Comparison of ENCODE assay signal across 9 cellular contexts in the genomic region with DNA sequence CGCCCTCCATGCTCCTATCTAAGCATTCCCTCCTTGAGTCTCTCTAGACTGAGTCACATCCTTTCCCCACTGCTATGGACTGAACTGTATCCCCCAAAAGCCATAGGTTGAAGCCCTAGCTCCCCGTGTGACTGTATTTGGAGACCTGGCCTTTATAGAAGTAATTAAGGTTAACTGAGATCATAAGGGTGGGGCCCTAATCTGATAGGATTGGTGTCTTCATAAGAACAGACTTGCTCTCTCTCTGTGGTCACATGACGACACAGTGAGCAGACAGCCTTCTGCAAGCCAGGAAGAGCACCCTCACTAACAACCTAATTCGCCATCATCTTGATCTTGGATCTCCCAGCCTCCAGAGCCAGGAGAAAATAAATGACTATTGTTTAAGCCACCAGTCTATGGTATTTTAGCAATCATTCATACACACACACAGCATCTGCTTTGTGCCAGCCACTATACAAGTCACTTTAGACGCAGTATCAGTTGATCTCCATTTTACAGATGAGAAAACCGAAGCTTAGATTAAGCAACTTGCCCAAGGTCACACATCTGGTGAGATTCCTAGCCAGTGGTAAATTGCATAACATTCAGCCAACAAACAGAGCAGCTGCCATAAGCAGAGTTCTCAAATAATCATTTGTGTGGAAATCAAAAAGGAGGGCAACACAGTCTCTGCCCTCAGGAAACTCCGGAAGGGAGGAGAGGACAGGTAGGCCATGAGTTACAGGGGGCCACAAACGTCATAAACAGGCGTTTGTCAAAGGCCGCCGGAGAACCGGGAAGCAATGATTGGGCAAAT.
DNase-seq lines count a peak whose midpoint lies in the region; ATAC-seq, FAIRE-seq and TF ChIP-seq lines count a peak whose summit lies in the region.
"Had no signal": no experiment of that assay in that cellular context is flagged by ENCODE, and none has a peak within 500 bp of the region (broad histone marks: within the 10 kb centered on the region; RNA-seq: fewer than 3 reads in every experiment).

No MANE protein-coding gene starts in this region.

- no TSS peak for BruUV-seq in HepG2 (replicated peaks; lab: Mats Ljungman, UMichigan)

- no peak for TF ChIP-seq CTCF in AG10803 (conservative IDR thresholded peaks at IDR 0.05; ENCODE audit: low read length)
- no peak for TF ChIP-seq CTCF in HepG2 (CRISPR knock-in tag; IDR thresholded peaks at IDR 0.05)
- no peak for TF ChIP-seq CTCF in D721Med (IDR thresholded peaks at IDR 0.05; ENCODE audit: insufficient read depth, missing control alignments)
- no peak for TF ChIP-seq CTCF in ascending aorta (IDR thresholded peaks at IDR 0.05)

- no peak for TF ChIP-seq RAD21 in HepG2 (CRISPR knock-in tag; IDR thresholded peaks at IDR 0.05)

- FAIRE-seq in HepG2 (lab: Jason Lieb, UNC), result peak; percentile 90
- no peak for FAIRE-seq in D721Med (lab: Jason Lieb, UNC)
- FAIRE-seq in H54 (lab: Jason Lieb, UNC), result no peak

- H3K4me3 ChIP-seq in AG10803 (ENCODE audit: low read length), result no peak overlapping the region
- H3K4me3 ChIP-seq in HepG2 (replicated peaks in 1 of 3; ENCODE audit: insufficient read depth in 1 of 3, low read depth in 2 of 3, low read length in 3 of 3), result peak overlapping the region in 1 of 3 experiments; percentile 68; a peak in 1 of 6 replicates
- H3K4me3 ChIP-seq in ascending aorta, result no peak overlapping the region

- no peaks in the 10 kb centered on the region for H4K20me1 ChIP-seq in HepG2 (ENCODE audit: insufficient read depth, low read length)

- H3K27me3 ChIP-seq in HepG2 (ENCODE audit: control insufficient read depth in 1 of 2, insufficient read depth in 2 of 2, low read length in 2 of 2), result no peaks in the 10 kb centered on the region; a peak in 1 of 5 replicates
- no peaks in the 10 kb centered on the region for H3K27me3 ChIP-seq in ascending aorta

- peak; percentile 83 for DNase-seq in AG10803 (ENCODE audit: low read depth)
- DNase-seq in HuH-7 (ENCODE audit: low spot score), result peak; percentile 73
- peak; percentile 74 for DNase-seq in HepG2 (ENCODE audit: low spot score)
- DNase-seq in D721Med (ENCODE audit: insufficient read length, low spot score), result no peak
- no peak for DNase-seq in ascending aorta (ENCODE audit: low spot score in 2 of 2)
- no peak for DNase-seq in H54 (ENCODE audit: insufficient read length, low spot score)
- DNase-seq in NCI-H146 treated with DMSO at 0.1 percent for 48 hours (lab: John Stamatoyannopoulos, UW; ENCODE audit: unreplicated experiment), result no peak
- DNase-seq: stimulated activated CD4-positive, alpha-beta T cell treated with anti-CD3 and anti-CD28 coated beads, Interleukin-4, amount 100 ng/mL, for 4 hours had no signal

- peak overlapping the region; percentile 85; the same call in 1 of the 2 replicates for H3K4me2 ChIP-seq in HepG2 (ENCODE audit: low read depth, low read length)

- H3K36me3 ChIP-seq in HepG2 (replicated peaks in 1 of 2; ENCODE audit: control insufficient read depth in 1 of 2, insufficient read depth in 2 of 2, low read length in 2 of 2), result no peaks in the 10 kb centered on the region
- H3K36me3 ChIP-seq in ascending aorta, result no peaks in the 10 kb centered on the region

- H3K9me3 ChIP-seq in HepG2 (ENCODE audit: low read length) (no peaks in the 10 kb centered on the region), ascending aorta (peaks cover 0 to 18% of the 10 kb centered on the region in 2 donors)

- H3K27ac ChIP-seq in HepG2 (ENCODE audit: extremely low read length, insufficient read depth, low read length) (peak overlapping the region; percentile 68), ascending aorta (no peak overlapping the region)

- H3K27ac Mint-ChIP-seq in activated T-helper 17 cell treated with anti-CD3 and anti-CD28 coated beads, Interleukin-2, amount 50 U/mL, for 72 hours, result no peak overlapping the region

- POLR2A ChIA-PET in HepG2 (lab: Yijun Ruan, JAX), result interaction anchor here (1.0 to 5.2 kb wide), 7 partner anchors 11 to 72 kb away, joined by 3 to 128 read pairs (median 12); partner anchors contain the start of gene HES1

- H2AFZ ChIP-seq in HepG2 (ENCODE audit: low read length), result no peak overlapping the region

- H3K4me3 Mint-ChIP-seq in activated T-helper 17 cell treated with anti-CD3 and anti-CD28 coated beads, Interleukin-2, amount 50 U/mL, for 72 hours, result peak overlapping the region; percentile 63

- H3K27me3 Mint-ChIP-seq in activated T-helper 17 cell treated with anti-CD3 and anti-CD28 coated beads, Interleukin-2, amount 50 U/mL, for 72 hours, result peaks cover 33% of the 10 kb centered on the region

- H3K4me1 Mint-ChIP-seq in activated T-helper 17 cell treated with anti-CD3 and anti-CD28 coated beads, Interleukin-2, amount 50 U/mL, for 72 hours, result peaks cover 19% of the 10 kb centered on the region

- 0 out of 2 replicates have a peak overlapping the region, but pooled peaks have one; percentile 65 for H3K9ac ChIP-seq in HepG2 (ENCODE audit: insufficient read depth, low read depth, low read length)

- H3K9me3 Mint-ChIP-seq in activated T-helper 17 cell treated with anti-CD3 and anti-CD28 coated beads, Interleukin-2, amount 50 U/mL, for 72 hours, result peaks cover 4% of the 10 kb centered on the region

- no peak for ATAC-seq in activated T-helper 17 cell treated with anti-CD3 and anti-CD28 coated beads, Interleukin-2, amount 50 U/mL, for 72 hours (replicated peaks)
- peak; percentile 42 for ATAC-seq in HepG2

- WGBS in HepG2 (ENCODE audit: low lambda C conversion rate), result 30% methylated on average over 10 of the region's 12 CpGs

- H3K79me2 ChIP-seq in HepG2 (ENCODE audit: insufficient read depth, low read length), result no peaks in the 10 kb centered on the region

- CTCF ChIA-PET in HepG2 (lab: Yijun Ruan, JAX; ENCODE audit: low intra/inter-chr PET ratio, low total read pairs), result no interaction called here

- intact Hi-C loops in HepG2 (cut with micrococcal nuclease; ENCODE audit: unreplicated experiment), result loop anchor here (2.0 to 10.0 kb wide), 2 partner anchors 61 to 245 kb away; no protein-coding TSS in a partner anchor
- intact Hi-C loops in ascending aorta (cut with DNase I), result loop anchor here (5.0 to 10.0 kb wide), 2 partner anchors 208 to 1475 kb away; partner anchors contain the start of gene PPP1R2

- H3K36me3 Mint-ChIP-seq in activated T-helper 17 cell treated with anti-CD3 and anti-CD28 coated beads, Interleukin-2, amount 50 U/mL, for 72 hours (ENCODE audit: low read depth), result no peaks in the 10 kb centered on the region

- H3K4me1 ChIP-seq in HepG2 (ENCODE audit: insufficient read depth, low read length), result peaks cover 41% of the 10 kb centered on the region
- H3K4me1 ChIP-seq in ascending aorta, result peaks cover 6 to 10% of the 10 kb centered on the region in 2 donors

- in situ Hi-C loops in HepG2 (cut with HindIII; ENCODE audit: extremely low pct_ligation_motif_present, low pct_unique_long_range_greater_than_20kb), result loop anchor here (10.0 kb wide), 1 partner anchor 65 kb away; the partner anchor contains the start of gene HES1

- TF ChIP-seq POLR2A in HepG2 (IDR thresholded peaks at IDR 0.05; ENCODE audit: insufficient read depth in 1 of 2, low read depth in 2 of 2, low read length in 2 of 2), result no peak
- TF ChIP-seq POLR2A in H54 (IDR thresholded peaks at IDR 0.05; ENCODE audit: low read depth, low read length), result no peak

- TF ChIP-seq EP300 in HepG2 (IDR thresholded peaks at IDR 0.05; ENCODE audit: low read depth in 2 of 2, low read length in 2 of 2) (peak in 1 of 2 experiments; percentile 81; a peak in 2 of 4 replicates), HepG2 (CRISPR knock-in tag; IDR thresholded peaks at IDR 0.05; ENCODE audit: borderline replicate concordance) (peak; percentile 45; the same call in 1 of the 2 replicates)

TF ChIP-seq in HepG2, 621 proteins besides CTCF, POLR2A, EP300 and RAD21 (continues in another document):
- TF ChIP-seq HDAC2 (CRISPR knock-in tag; IDR thresholded peaks at IDR 0.05), result peak; percentile 77
- peak; percentile 41; the same call in 1 of the 2 replicates for TF ChIP-seq ZMYM4 (CRISPR knock-in tag; IDR thresholded peaks at IDR 0.05)
- TF ChIP-seq ZNF83 (CRISPR knock-in tag; IDR thresholded peaks at IDR 0.05; ENCODE audit: borderline replicate concordance), result no peak
- TF ChIP-seq NFYC (CRISPR knock-in tag; IDR thresholded peaks at IDR 0.05), result no peak
- peak; percentile 98 for TF ChIP-seq ZNF264 (CRISPR knock-in tag; IDR thresholded peaks at IDR 0.05)
- no peak for TF ChIP-seq ZNF674 (CRISPR knock-in tag; IDR thresholded peaks at IDR 0.05; ENCODE audit: low read depth)
- peak; percentile 85 for TF ChIP-seq HMG20A (CRISPR knock-in tag; IDR thresholded peaks at IDR 0.05; ENCODE audit: borderline replicate concordance)
- no peak for TF ChIP-seq KDM5A (IDR thresholded peaks at IDR 0.05; ENCODE audit: borderline replicate concordance, low read length)
- TF ChIP-seq NR3C1 (CRISPR knock-in tag; IDR thresholded peaks at IDR 0.05), result no peak
- no peak for TF ChIP-seq ELK4 (CRISPR knock-in tag; IDR thresholded peaks at IDR 0.05; ENCODE audit: borderline replicate concordance)
- TF ChIP-seq TCF7 (IDR thresholded peaks at IDR 0.05; ENCODE audit: low read depth), result peak; percentile 27; the same call in 1 of the 2 replicates
- TF ChIP-seq TBX2 (CRISPR knock-in tag; IDR thresholded peaks at IDR 0.05; ENCODE audit: borderline replicate concordance), result no peak
- 0 out of 2 replicates have a peak, but pooled peaks have one; percentile 6 for TF ChIP-seq MYPOP (CRISPR knock-in tag; IDR thresholded peaks at IDR 0.05)
- peak; percentile 31; the same call in 1 of the 2 replicates for TF ChIP-seq FOXK1 (CRISPR knock-in tag; IDR thresholded peaks at IDR 0.05; ENCODE audit: borderline replicate concordance, low read depth)
- peak; percentile 70; the same call in 1 of the 2 replicates for TF ChIP-seq MED1 (CRISPR knock-in tag; IDR thresholded peaks at IDR 0.05)
- TF ChIP-seq NFE2L1 (CRISPR knock-in tag; IDR thresholded peaks at IDR 0.05; ENCODE audit: borderline replicate concordance), result no peak

Comparison
In these comparisons a context has a peak if more than half of its experiments do, and no peak if none do; other contexts are left out.
1. DNase-seq: peak in AG10803 (single experiment), HuH-7 (single experiment) and HepG2 (single experiment); none in D721Med (single experiment), ascending aorta (0 of 2), H54 (single experiment) and NCI-H146 treated with DMSO at 0.1 percent for 48 hours (single experiment).